ENCODE assay signal across 1 cellular context in the genomic region with DNA sequence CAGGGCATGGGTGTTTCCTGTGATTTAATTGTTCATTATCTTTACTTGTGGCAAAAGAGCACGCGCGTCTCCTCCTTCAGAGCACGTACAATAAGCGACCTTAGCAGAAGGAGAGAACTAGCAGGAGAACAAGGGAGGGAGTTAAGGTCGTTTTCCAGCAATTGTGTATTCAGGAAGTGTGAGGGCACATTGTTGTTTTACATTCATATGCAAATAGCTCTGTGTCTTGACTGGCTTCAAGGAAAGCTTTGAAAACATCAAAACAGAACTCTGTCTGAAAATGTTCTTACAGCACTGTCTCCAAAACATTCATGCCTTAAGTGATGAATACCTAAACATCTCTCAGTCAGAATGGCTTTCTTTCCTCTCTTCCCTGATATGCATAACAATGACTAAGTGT.
TF ChIP-seq lines count a peak whose summit lies in the region.

No MANE protein-coding gene starts in this region.

TF ChIP-seq in GM23338, 12 proteins besides CTCF, POLR2A, EP300 and RAD21 (continued from another document):
- TF ChIP-seq, protein P1, sequence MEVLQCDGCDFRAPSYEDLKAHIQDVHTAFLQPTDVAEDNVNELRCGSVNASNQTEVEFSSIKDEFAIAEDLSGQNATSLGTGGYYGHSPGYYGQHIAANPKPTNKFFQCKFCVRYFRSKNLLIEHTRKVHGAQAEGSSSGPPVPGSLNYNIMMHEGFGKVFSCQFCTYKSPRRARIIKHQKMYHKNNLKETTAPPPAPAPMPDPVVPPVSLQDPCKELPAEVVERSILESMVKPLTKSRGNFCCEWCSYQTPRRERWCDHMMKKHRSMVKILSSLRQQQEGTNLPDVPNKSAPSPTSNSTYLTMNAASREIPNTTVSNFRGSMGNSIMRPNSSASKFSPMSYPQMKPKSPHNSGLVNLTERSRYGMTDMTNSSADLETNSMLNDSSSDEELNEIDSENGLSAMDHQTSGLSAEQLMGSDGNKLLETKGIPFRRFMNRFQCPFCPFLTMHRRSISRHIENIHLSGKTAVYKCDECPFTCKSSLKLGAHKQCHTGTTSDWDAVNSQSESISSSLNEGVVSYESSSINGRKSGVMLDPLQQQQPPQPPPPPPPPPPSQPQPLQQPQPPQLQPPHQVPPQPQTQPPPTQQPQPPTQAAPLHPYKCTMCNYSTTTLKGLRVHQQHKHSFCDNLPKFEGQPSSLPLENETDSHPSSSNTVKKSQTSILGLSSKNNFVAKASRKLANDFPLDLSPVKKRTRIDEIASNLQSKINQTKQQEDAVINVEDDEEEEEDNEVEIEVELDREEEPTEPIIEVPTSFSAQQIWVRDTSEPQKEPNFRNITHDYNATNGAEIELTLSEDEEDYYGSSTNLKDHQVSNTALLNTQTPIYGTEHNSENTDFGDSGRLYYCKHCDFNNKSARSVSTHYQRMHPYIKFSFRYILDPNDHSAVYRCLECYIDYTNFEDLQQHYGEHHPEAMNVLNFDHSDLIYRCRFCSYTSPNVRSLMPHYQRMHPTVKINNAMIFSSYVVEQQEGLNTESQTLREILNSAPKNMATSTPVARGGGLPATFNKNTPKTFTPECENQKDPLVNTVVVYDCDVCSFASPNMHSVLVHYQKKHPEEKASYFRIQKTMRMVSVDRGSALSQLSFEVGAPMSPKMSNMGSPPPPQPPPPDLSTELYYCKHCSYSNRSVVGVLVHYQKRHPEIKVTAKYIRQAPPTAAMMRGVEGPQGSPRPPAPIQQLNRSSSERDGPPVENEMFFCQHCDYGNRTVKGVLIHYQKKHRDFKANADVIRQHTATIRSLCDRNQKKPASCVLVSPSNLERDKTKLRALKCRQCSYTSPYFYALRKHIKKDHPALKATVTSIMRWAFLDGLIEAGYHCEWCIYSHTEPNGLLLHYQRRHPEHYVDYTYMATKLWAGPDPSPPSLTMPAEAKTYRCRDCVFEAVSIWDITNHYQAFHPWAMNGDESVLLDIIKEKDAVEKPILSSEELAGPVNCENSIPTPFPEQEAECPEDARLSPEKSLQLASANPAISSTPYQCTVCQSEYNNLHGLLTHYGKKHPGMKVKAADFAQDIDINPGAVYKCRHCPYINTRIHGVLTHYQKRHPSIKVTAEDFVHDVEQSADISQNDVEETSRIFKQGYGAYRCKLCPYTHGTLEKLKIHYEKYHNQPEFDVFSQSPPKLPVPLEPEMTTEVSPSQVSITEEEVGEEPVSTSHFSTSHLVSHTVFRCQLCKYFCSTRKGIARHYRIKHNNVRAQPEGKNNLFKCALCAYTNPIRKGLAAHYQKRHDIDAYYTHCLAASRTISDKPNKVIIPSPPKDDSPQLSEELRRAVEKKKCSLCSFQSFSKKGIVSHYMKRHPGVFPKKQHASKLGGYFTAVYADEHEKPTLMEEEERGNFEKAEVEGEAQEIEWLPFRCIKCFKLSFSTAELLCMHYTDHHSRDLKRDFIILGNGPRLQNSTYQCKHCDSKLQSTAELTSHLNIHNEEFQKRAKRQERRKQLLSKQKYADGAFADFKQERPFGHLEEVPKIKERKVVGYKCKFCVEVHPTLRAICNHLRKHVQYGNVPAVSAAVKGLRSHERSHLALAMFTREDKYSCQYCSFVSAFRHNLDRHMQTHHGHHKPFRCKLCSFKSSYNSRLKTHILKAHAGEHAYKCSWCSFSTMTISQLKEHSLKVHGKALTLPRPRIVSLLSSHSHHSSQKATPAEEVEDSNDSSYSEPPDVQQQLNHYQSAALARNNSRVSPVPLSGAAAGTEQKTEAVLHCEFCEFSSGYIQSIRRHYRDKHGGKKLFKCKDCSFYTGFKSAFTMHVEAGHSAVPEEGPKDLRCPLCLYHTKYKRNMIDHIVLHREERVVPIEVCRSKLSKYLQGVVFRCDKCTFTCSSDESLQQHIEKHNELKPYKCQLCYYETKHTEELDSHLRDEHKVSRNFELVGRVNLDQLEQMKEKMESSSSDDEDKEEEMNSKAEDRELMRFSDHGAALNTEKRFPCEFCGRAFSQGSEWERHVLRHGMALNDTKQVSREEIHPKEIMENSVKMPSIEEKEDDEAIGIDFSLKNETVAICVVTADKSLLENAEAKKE (CRISPR knock-in tag; IDR thresholded peaks at IDR 0.05), result no peak
- no peak for TF ChIP-seq NANOG (IDR thresholded peaks at IDR 0.05; ENCODE audit: borderline replicate concordance)
